Comparison of ENCODE assay signal across 1 cellular context in the genomic region with DNA sequence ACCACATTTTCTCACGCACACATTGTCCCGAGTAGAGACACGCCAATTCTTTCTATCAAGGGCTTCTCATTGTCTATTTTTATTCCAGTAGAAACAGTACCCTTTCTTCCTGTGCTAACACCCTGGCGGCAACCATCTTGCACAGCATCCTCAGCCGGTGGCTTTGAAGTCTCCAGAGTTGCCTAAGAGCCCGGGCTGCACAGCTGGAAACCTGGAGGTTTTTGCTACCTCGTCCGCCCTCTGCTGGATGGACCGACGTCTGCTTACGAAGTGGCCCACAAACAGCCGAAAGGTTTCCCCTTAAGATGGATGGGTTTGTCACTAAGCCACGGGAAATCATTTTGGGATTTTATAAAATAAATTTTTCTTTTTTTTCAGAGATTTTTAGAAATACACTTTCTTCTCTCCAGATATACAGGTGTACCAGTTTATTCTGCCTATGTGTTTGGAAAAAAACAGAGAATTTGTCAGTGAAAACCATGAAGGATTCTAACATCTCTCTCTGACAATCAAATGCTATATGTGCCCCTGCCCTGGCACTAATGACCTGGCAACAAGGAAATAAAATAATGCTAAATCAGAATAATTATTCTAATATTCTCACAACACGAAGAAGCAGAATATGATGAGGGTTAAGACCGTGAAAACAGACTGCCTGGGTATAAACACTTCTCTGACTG.
TF ChIP-seq lines count a peak whose summit lies in the region.

No MANE protein-coding gene starts in this region.

TF ChIP-seq in GM12878, 131 proteins besides CTCF, POLR2A, EP300 and RAD21 (continued from another document):
- TF ChIP-seq, protein P1, sequence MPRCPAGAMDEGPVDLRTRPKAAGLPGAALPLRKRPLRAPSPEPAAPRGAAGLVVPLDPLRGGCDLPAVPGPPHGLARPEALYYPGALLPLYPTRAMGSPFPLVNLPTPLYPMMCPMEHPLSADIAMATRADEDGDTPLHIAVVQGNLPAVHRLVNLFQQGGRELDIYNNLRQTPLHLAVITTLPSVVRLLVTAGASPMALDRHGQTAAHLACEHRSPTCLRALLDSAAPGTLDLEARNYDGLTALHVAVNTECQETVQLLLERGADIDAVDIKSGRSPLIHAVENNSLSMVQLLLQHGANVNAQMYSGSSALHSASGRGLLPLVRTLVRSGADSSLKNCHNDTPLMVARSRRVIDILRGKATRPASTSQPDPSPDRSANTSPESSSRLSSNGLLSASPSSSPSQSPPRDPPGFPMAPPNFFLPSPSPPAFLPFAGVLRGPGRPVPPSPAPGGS (IDR thresholded peaks at IDR 0.05; ENCODE audit: borderline replicate concordance, insufficient read depth, low read depth, low read length, poor library complexity, severe bottlenecking) = no peak
- TF ChIP-seq CBX3 (IDR thresholded peaks at IDR 0.05; ENCODE audit: borderline replicate concordance, low read depth) = no peak
